In the genomic region with DNA sequence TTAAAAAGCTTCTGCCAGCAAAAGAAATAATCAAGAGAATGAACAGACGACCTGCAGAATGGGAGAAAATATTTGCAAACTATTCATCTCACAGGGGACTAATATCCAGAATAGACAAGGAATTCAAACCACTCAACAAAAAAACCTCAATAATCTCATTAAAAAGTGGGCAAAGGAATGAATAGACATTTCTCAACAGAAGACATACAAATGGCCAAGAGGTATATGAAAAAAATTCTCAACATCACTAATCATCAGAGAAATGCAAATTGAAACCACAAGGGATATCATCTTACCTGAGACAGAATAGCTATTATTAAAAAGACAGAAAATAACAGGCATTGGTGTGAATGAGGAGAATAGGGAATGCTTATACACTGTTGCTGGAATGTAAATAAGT, we compare ENCODE assay signal across 17 cellular contexts.
A peak's percentile ranks its signal among the peaks of the same experiment; 100 is the strongest.
DNase-seq lines count a peak whose midpoint lies in the region; ATAC-seq and TF ChIP-seq lines count a peak whose summit lies in the region.
"Had no signal": no experiment of that assay in that cellular context is flagged by ENCODE, and none has a peak within 500 bp of the region (broad histone marks: within the 10 kb centered on the region; RNA-seq: fewer than 3 reads in every experiment).

No MANE protein-coding gene starts in this region.

- no peaks in the 10 kb centered on the region for H3K9me3 ChIP-seq in osteoblast (ENCODE audit: low read depth, low read length)
- H3K9me3 ChIP-seq: HAP-1 had no signal

- H3K4me3 ChIP-seq in astrocyte of the cerebellum (ENCODE audit: low read depth, low read length) (no peak overlapping the region), osteoblast (ENCODE audit: insufficient read depth, low read length) (no peak overlapping the region)
- H3K4me3 ChIP-seq: HAP-1, SK-N-MC had no signal

- H4K20me1 ChIP-seq in osteoblast (ENCODE audit: insufficient read depth, low read length) = no peaks in the 10 kb centered on the region

- H3K36me3 ChIP-seq in osteoblast (ENCODE audit: insufficient read depth, low read length) = no peaks in the 10 kb centered on the region
- H3K36me3 ChIP-seq: HAP-1 had no signal

- no peak for TF ChIP-seq CTCF in astrocyte of the cerebellum (IDR thresholded peaks at IDR 0.05; ENCODE audit: low read depth, low read length, missing control alignments)
- no peak for TF ChIP-seq CTCF in osteoblast (IDR thresholded peaks at IDR 0.05; ENCODE audit: extremely low read depth, low read depth, low read length)

- no peak for ATAC-seq in GM19463 (IDR thresholded peaks at IDR 0.05; ENCODE audit: unreplicated experiment)
- ATAC-seq in HG03097 (IDR thresholded peaks at IDR 0.05; ENCODE audit: low FRiP score, unreplicated experiment) = no peak

- H3K4me1 ChIP-seq in osteoblast (ENCODE audit: insufficient read depth, low read length) = no peaks in the 10 kb centered on the region
- H3K4me1 ChIP-seq: HAP-1 had no signal

- H3K79me2 ChIP-seq in osteoblast (ENCODE audit: insufficient read depth, low read length) = no peaks in the 10 kb centered on the region

- H2AFZ ChIP-seq in osteoblast (ENCODE audit: low read length) = no peak overlapping the region

- H3K27ac ChIP-seq in osteoblast (ENCODE audit: low read depth, low read length) = no peak overlapping the region
- H3K27ac ChIP-seq: SK-N-MC had no signal

- in situ Hi-C loops in astrocyte of the cerebellum (cut with HindIII; ENCODE audit: low sequenced_read_pairs) = no loop called here

- H3K27me3 ChIP-seq in osteoblast (ENCODE audit: insufficient read depth, low read length) = no peaks in the 10 kb centered on the region

- DNase-seq in GM04503 (ENCODE audit: low read depth) (peak; percentile 19), LHCN-M2 (ENCODE audit: low read depth) (peak; percentile 14), astrocyte of the cerebellum (ENCODE audit: low read depth) (peak; percentile 20), myocyte (ENCODE audit: low read depth) (peak; percentile 12), osteoblast (ENCODE audit: insufficient read length, low spot score, missing footprints) (no peak), putamen (ENCODE audit: low spot score) (no peak)
- DNase-seq: AML-193, MM.1S, NCI-H1105, NCI-H1694 treated with DMSO at 0.1 percent for 48 hours, NCI-H510A, Right ventricle myocardium superior, T-helper 1 cell had no signal

- H3K4me2 ChIP-seq in osteoblast (ENCODE audit: insufficient read depth, low read length) = no peak overlapping the region

Comparison
In these comparisons a context has a peak if more than half of its experiments do, and no peak if none do; other contexts are left out.
1. DNase-seq: peak in GM04503 (single experiment), LHCN-M2 (single experiment), astrocyte of the cerebellum (single experiment) and myocyte (single experiment); none in osteoblast (single experiment) and putamen (single experiment).